23 cellular contexts compared by ENCODE assay signal in genomic region chr16:75376475-75376907, GRCh38. TPM values are rescaled to one million over a fixed set of nuclear protein-coding genes. Genes with fewer than 3 reads are reported as not detected.
A peak's percentile ranks its signal among the peaks of the same experiment; 100 is the strongest.
DNase-seq lines count a peak whose midpoint lies in the region; ATAC-seq and TF ChIP-seq lines count a peak whose summit lies in the region.
"Had no signal": no experiment of that assay in that cellular context is flagged by ENCODE, and none has a peak within 500 bp of the region (broad histone marks: within the 10 kb centered on the region; RNA-seq: fewer than 3 reads in every experiment).

No MANE protein-coding gene starts in this region.

- H3K9me3 Mint-ChIP-seq in GM23338 (no peaks in the 10 kb centered on the region), nephron progenitor cell (no peaks in the 10 kb centered on the region)
- H3K9me3 Mint-ChIP-seq: activated naive CD8-positive, alpha-beta T cell treated with anti-CD3 and anti-CD28 coated beads, Interleukin-2, amount 10 ng/mL, durations not matched to agents 7 days and 5 days; activated T-helper 17 cell treated with anti-CD3 and anti-CD28 coated beads, Interleukin-2, amount 50 U/mL, for 72 hours; memory B cell; T-helper 2 cell treated with Interferon-gamma antibody and Interleukin-4, amounts not matched to agents 5 μg/mL and 100 μg/mL, for 36 hours had no signal

- ATAC-seq in GM23338, result peak; percentile 74
- ATAC-seq in RWPE2 (ENCODE audit: low read depth), result peak; percentile 89
- ATAC-seq in GM18505 (IDR thresholded peaks at IDR 0.05; ENCODE audit: unreplicated experiment), result no peak
- ATAC-seq: activated T-helper 17 cell treated with anti-CD3 and anti-CD28 coated beads, Interleukin-2, amount 50 U/mL, for 72 hours; body of pancreas had no signal

- H3K36me3 ChIP-seq in GM23338 (ENCODE audit: insufficient read depth) (peaks cover 4% of the 10 kb centered on the region; the same call in 1 of the 2 replicates), RWPE2 (ENCODE audit: low read depth) (peaks cover 56% of the 10 kb centered on the region), hepatocyte (replicated peaks; ENCODE audit: insufficient read depth, low read depth) (no peaks in the 10 kb centered on the region)
- H3K36me3 ChIP-seq: Peyer's patch had no signal

- no peaks in the 10 kb centered on the region for H3K9me2 ChIP-seq in GM23338 (ENCODE audit: insufficient read depth)
- no peaks in the 10 kb centered on the region for H3K9me2 ChIP-seq in hepatocyte (replicated peaks; ENCODE audit: insufficient read depth)

- H3K4me3 Mint-ChIP-seq in GM23338, result no peak overlapping the region
- no peak overlapping the region for H3K4me3 Mint-ChIP-seq in nephron progenitor cell
- H3K4me3 Mint-ChIP-seq: activated naive CD8-positive, alpha-beta T cell treated with anti-CD3 and anti-CD28 coated beads, Interleukin-2, amount 10 ng/mL, durations not matched to agents 7 days and 5 days; activated T-helper 17 cell treated with anti-CD3 and anti-CD28 coated beads, Interleukin-2, amount 50 U/mL, for 72 hours; IgD-negative memory B cell; memory B cell; T-helper 2 cell treated with Interferon-gamma antibody and Interleukin-4, amounts not matched to agents 5 μg/mL and 100 μg/mL, for 36 hours had no signal

- H3K79me2 ChIP-seq in GM23338 (replicated peaks; ENCODE audit: insufficient read depth), result no peaks in the 10 kb centered on the region; the same call in 1 of the 2 replicates
- peaks cover 3% of the 10 kb centered on the region for H3K79me2 ChIP-seq in hepatocyte

- 66% methylated on average over 5 of the region's 5 CpGs for WGBS in hepatocyte (ENCODE audit: low lambda C conversion rate, missing lambda C conversion rate)

- H3K36me3 Mint-ChIP-seq in GM23338 (ENCODE audit: low read depth) (0 out of 3 replicates have a peak, but pooled peaks cover 6% of the 10 kb centered on the region), nephron progenitor cell (ENCODE audit: low read depth) (peaks cover 6% of the 10 kb centered on the region)

- TF ChIP-seq CTCF in GM23338 (conservative IDR thresholded peaks at IDR 0.05; ENCODE audit: low read depth in 2 of 2) (no peak), RWPE2 (IDR thresholded peaks at IDR 0.05; ENCODE audit: poor library complexity, severe bottlenecking) (no peak), hepatocyte (IDR thresholded peaks at IDR 0.05; ENCODE audit: poor library complexity) (no peak), nephron progenitor cell (IDR thresholded peaks at IDR 0.05) (no peak), GM13976 (IDR thresholded peaks at IDR 0.05; ENCODE audit: borderline replicate concordance, control extremely low read depth, extremely low read depth, insufficient read depth, missing control alignments) (no peak), coronary artery (IDR thresholded peaks at IDR 0.05) (no peak)

- peak overlapping the region; percentile 64; the same call in 1 of the 2 replicates for H3K27ac Mint-ChIP-seq in GM23338
- peak overlapping the region; percentile 84 for H3K27ac Mint-ChIP-seq in nephron progenitor cell
- H3K27ac Mint-ChIP-seq: activated naive CD8-positive, alpha-beta T cell treated with anti-CD3 and anti-CD28 coated beads, Interleukin-2, amount 10 ng/mL, durations not matched to agents 7 days and 5 days; activated T-helper 17 cell treated with anti-CD3 and anti-CD28 coated beads, Interleukin-2, amount 50 U/mL, for 72 hours; CD14-positive monocyte; memory B cell; T-helper 2 cell treated with Interferon-gamma antibody and Interleukin-4, amounts not matched to agents 5 μg/mL and 100 μg/mL, for 36 hours had no signal

- no peak overlapping the region for H2AFZ ChIP-seq in GM23338
- no peak overlapping the region for H2AFZ ChIP-seq in hepatocyte

- TF ChIP-seq POLR2A in GM18505 (IDR thresholded peaks at IDR 0.05; ENCODE audit: borderline replicate concordance, extremely low read depth, insufficient read depth, insufficient read length), result no peak

- H3K27ac ChIP-seq in GM23338 (ENCODE audit: low read depth) (0 out of 2 replicates have a peak overlapping the region, but pooled peaks have one; percentile 20), RWPE2 (ENCODE audit: poor library complexity, severe bottlenecking) (peak overlapping the region; percentile 96), hepatocyte (peak overlapping the region; percentile 70), coronary artery (no peak overlapping the region)
- H3K27ac ChIP-seq: body of pancreas, esophagus muscularis mucosa had no signal

- no peaks in the 10 kb centered on the region for H3F3A ChIP-seq in GM23338 (replicated peaks; ENCODE audit: low read depth)

- DNase-seq in GM23338 (ENCODE audit: low spot score) (peak; percentile 66), RWPE2 (ENCODE audit: low spot score) (peak; percentile 81), hepatocyte (ENCODE audit: low spot score) (peak; percentile 45), nephron progenitor cell (no peak), GM13976 (ENCODE audit: low spot score) (no peak), coronary artery (ENCODE audit: low spot score) (no peak), cerebellum (ENCODE audit: low spot score) (no peak)
- DNase-seq: activated CD4-positive, CD25-positive, alpha-beta regulatory T cell; activated naive CD8-positive, alpha-beta T cell treated with anti-CD3 and anti-CD28 coated beads, Interleukin-2, amount 10 ng/mL, durations not matched to agents 7 days and 5 days; DMS 273 treated with DMSO at 0.1 percent for 48 hours; GF-D8; H7; NCI-H1694 treated with DMSO at 0.1 percent for 48 hours; Peyer's patch; stimulated activated CD4-positive, alpha-beta T cell treated with anti-CD3 and anti-CD28 coated beads, Interleukin-15, amount 100 ng/mL, for 24 hours had no signal

- H3K4me1 Mint-ChIP-seq in GM23338, result peaks cover 19% of the 10 kb centered on the region; the same call in 2 of the 3 replicates
- H3K4me1 Mint-ChIP-seq in nephron progenitor cell, result peaks cover 46% of the 10 kb centered on the region

- H3K4me3 ChIP-seq in GM23338, result no peak overlapping the region
- H3K4me3 ChIP-seq in RWPE2 (ENCODE audit: severe bottlenecking), result no peak overlapping the region
- H3K4me3 ChIP-seq in hepatocyte, result no peak overlapping the region
- no peak overlapping the region for H3K4me3 ChIP-seq in coronary artery
- H3K4me3 ChIP-seq: body of pancreas, esophagus muscularis mucosa, Peyer's patch had no signal

- in situ Hi-C loops in GM13976 (cut with MboI; ENCODE audit: low sequenced_read_pairs, unreplicated experiment), result no loop called here

- no peaks in the 10 kb centered on the region for H3K27me3 ChIP-seq in GM23338 (ENCODE audit: insufficient read depth)
- no peaks in the 10 kb centered on the region for H3K27me3 ChIP-seq in RWPE2 (ENCODE audit: insufficient read depth, poor library complexity, severe bottlenecking)
- no peaks in the 10 kb centered on the region for H3K27me3 ChIP-seq in hepatocyte
- H3K27me3 ChIP-seq: body of pancreas, esophagus muscularis mucosa, Peyer's patch had no signal

- H3K4me2 ChIP-seq in GM23338 (no peak overlapping the region), hepatocyte (no peak overlapping the region)

- H3K4me1 ChIP-seq in GM23338 (ENCODE audit: insufficient read depth), result no peaks in the 10 kb centered on the region
- peaks cover 60% of the 10 kb centered on the region for H3K4me1 ChIP-seq in RWPE2 (ENCODE audit: insufficient read depth, poor library complexity, severe bottlenecking)
- H3K4me1 ChIP-seq in hepatocyte (ENCODE audit: insufficient read depth), result peaks cover 6% of the 10 kb centered on the region

- H3K9me3 ChIP-seq in RWPE2 (ENCODE audit: severe bottlenecking) (no peaks in the 10 kb centered on the region), hepatocyte (ENCODE audit: low read depth) (no peaks in the 10 kb centered on the region)
- H3K9me3 ChIP-seq: body of pancreas, esophagus muscularis mucosa, Peyer's patch had no signal

- H4K20me1 ChIP-seq in GM23338 (replicated peaks; ENCODE audit: insufficient read depth), result peaks cover 11% of the 10 kb centered on the region; the same call in 1 of the 2 replicates
- no peaks in the 10 kb centered on the region for H4K20me1 ChIP-seq in hepatocyte (ENCODE audit: insufficient read depth, poor library complexity, severe bottlenecking)

- H3K27me3 Mint-ChIP-seq in GM23338 (ENCODE audit: insufficient read depth, low read depth, poor library complexity), result no peaks in the 10 kb centered on the region
- H3K27me3 Mint-ChIP-seq in nephron progenitor cell (ENCODE audit: low read depth, poor library complexity), result no peaks in the 10 kb centered on the region
- H3K27me3 Mint-ChIP-seq: activated T-helper 17 cell treated with anti-CD3 and anti-CD28 coated beads, Interleukin-2, amount 50 U/mL, for 72 hours had no signal

TF ChIP-seq in GM23338, 12 proteins besides CTCF, POLR2A, EP300 and RAD21 (continues in another document):
- TF ChIP-seq ZNF114 (CRISPR knock-in tag; IDR thresholded peaks at IDR 0.05), result no peak

RNA-seq across cellular contexts. Expression of gene CFDP1, which starts 56.8 kb away (rescaled TPM):
- total RNA-seq in GM23338 (2014; rRNA removed; shearing (Covaris generic)), result 89.9 and 90.3 TPM in 2 replicates
- polyA plus RNA-seq in GM23338 (2016; fragmentation: Nextera tagmentation; extraction: Ambion mirVana) (199 and 224 TPM in 2 replicates), hepatocyte (97.1 and 114 TPM in 2 replicates)
- total RNA-seq in hepatocyte (106 and 116 TPM in 2 replicates), cerebellum (47.2 TPM)

Comparison
In these comparisons a context has a peak if more than half of its experiments do, and no peak if none do; other contexts are left out.
1. DNase-seq: peak in GM23338 (single experiment), RWPE2 (single experiment) and hepatocyte (single experiment); none in nephron progenitor cell (single experiment), GM13976 (single experiment), coronary artery (single experiment) and cerebellum (single experiment).
2. H3K27ac ChIP-seq: peak in GM23338 (single experiment), RWPE2 (single experiment) and hepatocyte (single experiment); none in coronary artery (0 of 2).